In genomic region chrX:124223524-124223923, GRCh38 we compare ENCODE assay signal across 12 cellular contexts.
DNase-seq lines count a peak whose midpoint lies in the region; ATAC-seq and TF ChIP-seq lines count a peak whose summit lies in the region.
"Had no signal": no experiment of that assay in that cellular context is flagged by ENCODE, and none has a peak within 500 bp of the region (broad histone marks: within the 10 kb centered on the region; RNA-seq: fewer than 3 reads in every experiment).

No MANE protein-coding gene starts in this region.

- ATAC-seq in activated naive CD4-positive, alpha-beta T cell treated with anti-CD3 and anti-CD28 coated beads, Interleukin-2, amount 50 U/mL, for 72 hours = peak; percentile 57 to 66

- no peak for DNase-seq in activated naive CD4-positive, alpha-beta T cell treated with anti-CD3 and anti-CD28 coated beads, Interleukin-2, amount 50 U/mL, for 72 hours (ENCODE audit: low spot score in 2 of 2)
- DNase-seq in mesendoderm (peak; percentile 42), cerebellum (ENCODE audit: low spot score) (no peak), pons (ENCODE audit: low spot score) (no peak), Ammon's horn (ENCODE audit: low spot score) (no peak)
- DNase-seq: cerebellar nuclear complex, PC-9, T1000, testis had no signal

- no peak overlapping the region for H4K8ac ChIP-seq in mesendoderm (ENCODE audit: low read depth, low read length)

- H3K56ac ChIP-seq in mesendoderm (ENCODE audit: low read length) = no peak overlapping the region

- H3K79me1 ChIP-seq in mesendoderm (ENCODE audit: low read length) = no peaks in the 10 kb centered on the region

- peaks cover 3% of the 10 kb centered on the region; the same call in 1 of the 2 replicates for H3K27me3 ChIP-seq in HUES6 (ENCODE audit: control insufficient read depth, insufficient read depth, low read length)
- H3K27me3 ChIP-seq in mesendoderm (ENCODE audit: insufficient read depth, low read length, poor library complexity) = no peaks in the 10 kb centered on the region
- H3K27me3 ChIP-seq: testis had no signal

- peaks cover 20% of the 10 kb centered on the region for H3K4me1 ChIP-seq in HUES6 (ENCODE audit: control insufficient read depth, insufficient read depth, low read length)
- H3K4me1 ChIP-seq in mesendoderm (ENCODE audit: control insufficient read depth, low read depth, low read length) = peaks cover 5% of the 10 kb centered on the region
- H3K4me1 ChIP-seq: testis had no signal

- H3K4me2 ChIP-seq in mesendoderm (ENCODE audit: low read length) = no peak overlapping the region
- H3K4me2 ChIP-seq: PC-9 had no signal

- no peak overlapping the region for H3K23ac ChIP-seq in mesendoderm (ENCODE audit: low read length)

- no peak overlapping the region for H3K4ac ChIP-seq in mesendoderm (ENCODE audit: low read depth, low read length)

- no peak overlapping the region for H2BK5ac ChIP-seq in mesendoderm (ENCODE audit: low read length)

- H3K27ac Mint-ChIP-seq in activated naive CD4-positive, alpha-beta T cell treated with anti-CD3 and anti-CD28 coated beads, Interleukin-2, amount 50 U/mL, for 72 hours = no peak overlapping the region
- H3K27ac Mint-ChIP-seq: IgD-negative memory B cell had no signal

- no peak overlapping the region for H3K18ac ChIP-seq in mesendoderm (ENCODE audit: low read length)

- no peaks in the 10 kb centered on the region for H3K36me3 Mint-ChIP-seq in activated naive CD4-positive, alpha-beta T cell treated with anti-CD3 and anti-CD28 coated beads, Interleukin-2, amount 50 U/mL, for 72 hours

- H3K4me3 ChIP-seq in HUES6 (ENCODE audit: low read depth, low read length) (0 out of 2 replicates have a peak overlapping the region, but pooled peaks have one; percentile 1), mesendoderm (ENCODE audit: low read length) (no peak overlapping the region)
- H3K4me3 ChIP-seq: PC-9, testis had no signal

- no peak overlapping the region for H4K5ac ChIP-seq in mesendoderm (ENCODE audit: low read length)

- WGBS in mesendoderm (ENCODE audit: extremely low coverage, insufficient coverage, low lambda C conversion rate) = no CpG with 5 or more reads among the region's 7 CpGs

- H2AK5ac ChIP-seq in mesendoderm (ENCODE audit: low read length) = no peak overlapping the region

- no peaks in the 10 kb centered on the region for H3K9me3 ChIP-seq in HUES6 (ENCODE audit: control insufficient read depth, insufficient read depth, low read depth, low read length)
- H3K9me3 ChIP-seq: testis had no signal

- H3K9ac ChIP-seq in HUES6 (ENCODE audit: low read length) (no peak overlapping the region), mesendoderm (ENCODE audit: low read length) (no peak overlapping the region)

- H3K9me3 Mint-ChIP-seq in activated naive CD4-positive, alpha-beta T cell treated with anti-CD3 and anti-CD28 coated beads, Interleukin-2, amount 50 U/mL, for 72 hours = no peaks in the 10 kb centered on the region

- H2BK15ac ChIP-seq in mesendoderm (replicated peaks; ENCODE audit: low read depth) = no peak overlapping the region

- peak; percentile 9 for TF ChIP-seq CTCF in GM12873 (IDR thresholded peaks at IDR 0.05; ENCODE audit: insufficient read depth, low read depth, low read length, missing control alignments)

- no peaks in the 10 kb centered on the region for H3K79me2 ChIP-seq in mesendoderm (ENCODE audit: control insufficient read depth, insufficient read depth, low read length)

- H3K36me3 ChIP-seq in HUES6 (ENCODE audit: control insufficient read depth, insufficient read depth, low read length) (no peaks in the 10 kb centered on the region), mesendoderm (ENCODE audit: control insufficient read depth, insufficient read depth, low read length) (no peaks in the 10 kb centered on the region)

- no peak overlapping the region for H3K27ac ChIP-seq in HUES6 (ENCODE audit: low read depth, low read length)
- H3K27ac ChIP-seq in mesendoderm (ENCODE audit: low read depth, low read length) = no peak overlapping the region
- H3K27ac ChIP-seq: PC-9, testis had no signal

- no peak overlapping the region for H2BK120ac ChIP-seq in mesendoderm (ENCODE audit: low read depth, low read length)
